ENCODE assay signal across 8 cellular contexts in genomic region chr19:37906868-37907734, GRCh38. TPM values are rescaled to one million over a fixed set of nuclear protein-coding genes. Genes with fewer than 3 reads are reported as not detected.
DNase-seq lines count a peak whose midpoint lies in the region; ATAC-seq lines count a peak whose summit lies in the region.

Gene SIPA1L3 (plus strand): TSS chr19:37907208. CDS start chr19:38081566, 174,358 bp downstream.

- H3K4ac ChIP-seq in mesendoderm (ENCODE audit: low read depth, low read length) = no peak within 1 kb of the TSS

- peaks cover 10% of the 10 kb centered on the region for H3K4me1 ChIP-seq in endocrine pancreas (ENCODE audit: control insufficient read depth, insufficient read depth, low read length)
- H3K4me1 ChIP-seq in mesendoderm (ENCODE audit: control insufficient read depth, low read depth, low read length) = peaks cover 2% of the 10 kb centered on the region

- no CpG with 5 or more reads among the region's 96 CpGs for WGBS in mesendoderm (ENCODE audit: extremely low coverage, insufficient coverage, low lambda C conversion rate)

- H3K23ac ChIP-seq in mesendoderm (ENCODE audit: low read length) = no peak within 1 kb of the TSS

- no peak within 1 kb of the TSS for H2AK5ac ChIP-seq in mesendoderm (ENCODE audit: low read length)

- H3K36me3 ChIP-seq in endocrine pancreas (ENCODE audit: control insufficient read depth, insufficient read depth, low read length) (no peaks in the 10 kb centered on the region), mesendoderm (ENCODE audit: control insufficient read depth, insufficient read depth, low read length) (no peaks in the 10 kb centered on the region)

- H3K9ac ChIP-seq in endocrine pancreas (ENCODE audit: control insufficient read depth, insufficient read depth, low read length) (peak within 1 kb of the TSS; percentile 89), mesendoderm (ENCODE audit: low read length) (peak within 1 kb of the TSS; percentile 91)

- no peak within 1 kb of the TSS for H4K5ac ChIP-seq in mesendoderm (ENCODE audit: low read length)

- H3K9me3 ChIP-seq in endocrine pancreas (ENCODE audit: control insufficient read depth, low read length) = no peaks in the 10 kb centered on the region

- H2BK5ac ChIP-seq in mesendoderm (ENCODE audit: low read length) = peak within 1 kb of the TSS; percentile 87

- DNase-seq in COLO668 (lab: John Stamatoyannopoulos, UW; ENCODE audit: unreplicated experiment) = peak; percentile 98
- peak; percentile 96 for DNase-seq in HT1080 (ENCODE audit: low read depth)
- DNase-seq in NOMO-1 treated with DMSO at 0.1 percent for 48 hours (lab: John Stamatoyannopoulos, UW; ENCODE audit: unreplicated experiment) = peak; percentile 96
- DNase-seq in activated CD8-positive, alpha-beta memory T cell treated with anti-CD3 and anti-CD28 coated beads for 48 hours (ENCODE audit: low read depth in 2 of 3, low spot score in 2 of 3) = peak; percentile 80 to 84 (median 81)
- DNase-seq in mesendoderm = peak; percentile 99
- peak; percentile 72 for DNase-seq in stimulated activated CD8-positive, alpha-beta memory T cell treated with anti-CD3 and anti-CD28 coated beads, Interleukin-15, amount 100 ng/mL, for 24 hours (ENCODE audit: low read depth)

- peak; percentile 79 for ATAC-seq in GM21360 (IDR thresholded peaks at IDR 0.05; ENCODE audit: unreplicated experiment)

- H3K18ac ChIP-seq in mesendoderm (ENCODE audit: low read length) = peak within 1 kb of the TSS; percentile 71

- peaks cover 19% of the 10 kb centered on the region for H3K79me2 ChIP-seq in mesendoderm (ENCODE audit: control insufficient read depth, insufficient read depth, low read length)

- H2BK15ac ChIP-seq in mesendoderm (replicated peaks; ENCODE audit: low read depth) = no peak within 1 kb of the TSS

- H3K56ac ChIP-seq in mesendoderm (ENCODE audit: low read length) = peak within 1 kb of the TSS; percentile 99

- no peak within 1 kb of the TSS for H4K8ac ChIP-seq in mesendoderm (ENCODE audit: low read depth, low read length)

- H2BK120ac ChIP-seq in mesendoderm (ENCODE audit: low read depth, low read length) = no peak within 1 kb of the TSS

- H3K4me3 ChIP-seq in endocrine pancreas (ENCODE audit: control insufficient read depth, insufficient read depth, low read length) = peak within 1 kb of the TSS; percentile 98
- peak within 1 kb of the TSS; percentile 93 for H3K4me3 ChIP-seq in mesendoderm (ENCODE audit: low read length)

- no peaks in the 10 kb centered on the region for H3K27me3 ChIP-seq in endocrine pancreas (ENCODE audit: control insufficient read depth, insufficient read depth, low read length)
- H3K27me3 ChIP-seq in mesendoderm (ENCODE audit: insufficient read depth, low read length, poor library complexity) = no peaks in the 10 kb centered on the region

- peak within 1 kb of the TSS; percentile 71 for H3K4me2 ChIP-seq in mesendoderm (ENCODE audit: low read length)

- H3K79me1 ChIP-seq in mesendoderm (ENCODE audit: low read length) = peaks cover 7% of the 10 kb centered on the region

- H3K27ac ChIP-seq in mesendoderm (ENCODE audit: low read depth, low read length) = peak within 1 kb of the TSS; percentile 89

RNA-seq across cellular contexts. Expression of gene SIPA1L3, which starts in this region (rescaled TPM):
- total RNA-seq in HT1080 (2014; rRNA removed; shearing (Covaris generic)) = 30.2 and 31.2 TPM in 2 replicates
- 36.3 and 46.6 TPM in 2 replicates for polyA plus RNA-seq in HT1080 (2015; cell fraction: cytosol; rRNA removed)
- polyA plus RNA-seq in HT1080 (2015; cell fraction: nucleus; rRNA removed) = 65.1 and 71.8 TPM in 2 replicates
- polyA plus RNA-seq in mesendoderm (2013, experiment 1 of 2) = 9.1 TPM
- 9.8 TPM for polyA plus RNA-seq in mesendoderm (2013, experiment 2 of 2)

Comparison
In these comparisons a context has a peak if more than half of its experiments do, and no peak if none do; other contexts are left out.
1. Peak in every context shown above with its lines: DNase-seq, ATAC-seq, H3K4me3 ChIP-seq and H3K27ac ChIP-seq.